Comparison of ENCODE assay signal across 13 cellular contexts in the genomic region with DNA sequence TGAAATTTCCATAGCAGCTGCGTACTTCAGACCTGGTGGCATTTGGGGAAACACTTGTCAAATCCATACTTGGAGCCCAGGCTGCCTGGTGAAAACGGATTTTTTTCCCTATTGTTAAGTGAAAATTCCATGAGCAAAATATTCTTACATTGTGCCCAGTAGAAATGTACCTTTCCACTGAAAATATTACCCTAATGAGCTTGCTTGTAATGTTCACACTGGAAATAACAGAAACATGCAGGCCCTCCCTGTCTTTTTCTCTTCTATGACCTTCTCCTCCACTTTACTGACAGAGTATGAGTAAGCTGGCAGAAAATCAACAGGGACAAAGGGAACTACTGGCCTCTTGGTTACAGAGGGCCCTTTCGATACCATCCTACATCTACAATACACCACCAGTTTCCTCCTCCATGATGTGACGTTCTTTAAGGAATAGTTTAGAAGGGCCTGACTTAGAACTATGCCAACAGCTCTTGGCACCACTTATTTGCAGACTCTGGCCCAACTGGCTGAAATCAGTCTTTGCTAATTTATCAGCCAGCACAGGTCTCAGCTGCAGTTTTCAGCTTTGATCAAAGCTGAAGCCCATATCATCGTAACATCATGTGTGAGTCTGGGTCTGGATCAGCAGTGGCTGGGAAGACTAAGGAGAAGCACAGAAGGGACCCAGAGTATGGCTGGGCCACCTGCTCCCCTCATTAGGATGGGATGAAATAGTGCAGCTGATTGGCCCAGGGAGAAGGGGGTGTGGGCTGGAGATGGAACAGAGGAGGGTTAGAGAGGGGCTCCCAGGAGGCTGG.
DNase-seq lines count a peak whose midpoint lies in the region; ATAC-seq and TF ChIP-seq lines count a peak whose summit lies in the region.
"Had no signal": no experiment of that assay in that cellular context is flagged by ENCODE, and none has a peak within 500 bp of the region (broad histone marks: within the 10 kb centered on the region; RNA-seq: fewer than 3 reads in every experiment).

No MANE protein-coding gene starts in this region.

- peaks cover 0 to 49% (median 11%) of the 10 kb centered on the region in 9 donors for H3K4me1 ChIP-seq in heart right ventricle
- peaks cover 0 to 22% of the 10 kb centered on the region in 2 donors for H3K4me1 ChIP-seq in right atrium auricular region
- H3K4me1 ChIP-seq: BLaER1 had no signal

- TF ChIP-seq CTCF in heart right ventricle (IDR thresholded peaks at IDR 0.05) = no peak
- no peak for TF ChIP-seq CTCF in right atrium auricular region (IDR thresholded peaks at IDR 0.05)

- H3K27ac Mint-ChIP-seq in T-helper 17 cell = peak overlapping the region; percentile 90

- H3K4me3 ChIP-seq in heart right ventricle = no peak overlapping the region
- no peak overlapping the region for H3K4me3 ChIP-seq in right atrium auricular region
- H3K4me3 ChIP-seq: BLaER1 had no signal

- no peaks in the 10 kb centered on the region for H3K36me3 ChIP-seq in heart right ventricle
- no peaks in the 10 kb centered on the region for H3K36me3 ChIP-seq in right atrium auricular region
- H3K36me3 ChIP-seq: BLaER1 had no signal

- H3K36me3 Mint-ChIP-seq in T-helper 17 cell (ENCODE audit: low read depth) = no peaks in the 10 kb centered on the region

- H3K27me3 ChIP-seq in heart right ventricle (no peaks in the 10 kb centered on the region), right atrium auricular region (no peaks in the 10 kb centered on the region)
- H3K27me3 ChIP-seq: BLaER1 had no signal

- ATAC-seq in heart right ventricle (peak in 5 of 8 donors; percentile 58 to 86 (median 75)), T-helper 17 cell (no peak), HG03565 (IDR thresholded peaks at IDR 0.05; ENCODE audit: unreplicated experiment) (no peak), HG03457 (IDR thresholded peaks at IDR 0.05; ENCODE audit: unreplicated experiment) (no peak), GM21576 (IDR thresholded peaks at IDR 0.05; ENCODE audit: unreplicated experiment) (no peak)

- intact Hi-C loops in heart right ventricle (cut with DNase I) = loop anchor here in 1 of 10 donors (10.0 kb wide), 1 partner anchor 275 kb away; a partner anchor contains a TSS

- H3K4me1 Mint-ChIP-seq in T-helper 17 cell = peaks cover 30% of the 10 kb centered on the region

- WGBS in heart right ventricle, 2 donors = 69 to 81% methylated on average over 5 of the region's 5 CpGs

- no peaks in the 10 kb centered on the region for H3K27me3 Mint-ChIP-seq in T-helper 17 cell

- DNase-seq in heart right ventricle (no peak), right atrium auricular region (ENCODE audit: low spot score) (no peak), T-helper 17 cell (no peak), fibroblast of the conjunctiva (ENCODE audit: low read depth) (peak; percentile 12), SKM-1 (lab: John Stamatoyannopoulos, UW; ENCODE audit: unreplicated experiment) (no peak)
- DNase-seq: foreskin melanocyte, islet precursor cell, NCI-H1092, NCI-H446 had no signal

- H3K9me3 ChIP-seq in heart right ventricle (no peaks in the 10 kb centered on the region), right atrium auricular region (no peaks in the 10 kb centered on the region), T-helper 17 cell (ENCODE audit: control insufficient read depth, low read length, poor library complexity, severe bottlenecking) (no peaks in the 10 kb centered on the region)
- H3K9me3 ChIP-seq: BLaER1 had no signal

- H3K27ac ChIP-seq in heart right ventricle = peak overlapping the region in 5 of 10 donors; percentile 4 to 45 (median 38)
- H3K27ac ChIP-seq in right atrium auricular region = no peak overlapping the region
- H3K27ac ChIP-seq: BLaER1 had no signal

- peak overlapping the region; percentile 76 for H3K4me3 Mint-ChIP-seq in T-helper 17 cell

Comparison
In these comparisons a context has a peak if more than half of its experiments do, and no peak if none do; other contexts are left out.
1. ATAC-seq: peak in heart right ventricle (5 of 8); none in T-helper 17 cell (single experiment), HG03565 (single experiment), HG03457 (single experiment) and GM21576 (single experiment).